In the genomic region with DNA sequence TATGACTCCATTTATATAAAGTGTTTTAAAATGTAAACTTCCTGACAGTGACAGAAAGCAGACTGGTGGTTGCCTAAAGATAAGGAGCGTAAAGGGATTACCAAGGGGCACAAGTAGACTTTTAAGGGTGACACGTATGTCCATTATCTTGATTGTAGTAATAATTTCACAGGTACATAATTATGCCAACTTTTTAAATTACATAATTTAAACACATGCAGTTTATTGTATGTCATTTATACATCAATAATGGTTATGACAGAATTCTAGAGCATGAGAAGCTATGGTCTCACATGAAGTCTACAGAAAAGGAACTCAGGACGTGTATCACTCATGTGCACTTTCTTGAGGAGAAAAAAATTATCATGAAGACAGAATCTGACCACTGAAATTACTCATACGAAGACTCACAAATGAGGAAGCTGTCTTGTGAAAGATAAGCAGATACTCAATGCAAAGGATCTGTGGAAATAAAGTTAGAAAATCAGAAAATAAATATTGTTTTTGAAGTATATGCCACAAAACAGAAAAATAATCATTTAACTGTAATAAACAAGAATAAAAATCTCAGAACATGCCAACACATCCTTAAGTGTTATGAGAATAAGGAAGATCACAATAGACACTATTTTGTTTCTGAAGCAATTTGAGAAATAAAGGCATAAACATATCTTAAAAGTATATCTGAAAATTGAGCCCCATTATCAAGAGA, we compare ENCODE assay signal across 1 cellular context.
A peak's percentile ranks its signal among the peaks of the same experiment; 100 is the strongest.
TF ChIP-seq lines count a peak whose summit lies in the region.

No MANE protein-coding gene starts in this region.

TF ChIP-seq in GM12878, 131 proteins besides CTCF, POLR2A, EP300 and RAD21 (continued from another document):
- TF ChIP-seq, protein P1, sequence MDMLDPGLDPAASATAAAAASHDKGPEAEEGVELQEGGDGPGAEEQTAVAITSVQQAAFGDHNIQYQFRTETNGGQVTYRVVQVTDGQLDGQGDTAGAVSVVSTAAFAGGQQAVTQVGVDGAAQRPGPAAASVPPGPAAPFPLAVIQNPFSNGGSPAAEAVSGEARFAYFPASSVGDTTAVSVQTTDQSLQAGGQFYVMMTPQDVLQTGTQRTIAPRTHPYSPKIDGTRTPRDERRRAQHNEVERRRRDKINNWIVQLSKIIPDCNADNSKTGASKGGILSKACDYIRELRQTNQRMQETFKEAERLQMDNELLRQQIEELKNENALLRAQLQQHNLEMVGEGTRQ (IDR thresholded peaks at IDR 0.05; ENCODE audit: borderline replicate concordance, low read depth, low read length) = no peak
- TF ChIP-seq POLR2AphosphoS2 (IDR thresholded peaks at IDR 0.05; ENCODE audit: low read depth, low read length) = no peak
- TF ChIP-seq ZBED1 (IDR thresholded peaks at IDR 0.05; ENCODE audit: borderline replicate concordance) = no peak
- peak; percentile 57 for TF ChIP-seq ATF7 (IDR thresholded peaks at IDR 0.05; ENCODE audit: low read depth)
- TF ChIP-seq, protein P2, sequence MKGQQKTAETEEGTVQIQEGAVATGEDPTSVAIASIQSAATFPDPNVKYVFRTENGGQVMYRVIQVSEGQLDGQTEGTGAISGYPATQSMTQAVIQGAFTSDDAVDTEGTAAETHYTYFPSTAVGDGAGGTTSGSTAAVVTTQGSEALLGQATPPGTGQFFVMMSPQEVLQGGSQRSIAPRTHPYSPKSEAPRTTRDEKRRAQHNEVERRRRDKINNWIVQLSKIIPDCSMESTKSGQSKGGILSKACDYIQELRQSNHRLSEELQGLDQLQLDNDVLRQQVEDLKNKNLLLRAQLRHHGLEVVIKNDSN (IDR thresholded peaks at IDR 0.05; ENCODE audit: borderline replicate concordance, extremely low read length, insufficient read depth, low read depth, low read length) = no peak
- TF ChIP-seq NRF1 (conservative IDR thresholded peaks at IDR 0.05; ENCODE audit: low read depth, low read length) = no peak
- TF ChIP-seq SPI1 (IDR thresholded peaks at IDR 0.05; ENCODE audit: borderline replicate concordance, insufficient read depth, low read depth, low read length) = peak; percentile 74; the same call in 1 of the 2 replicates
- no peak for TF ChIP-seq GABPA (IDR thresholded peaks at IDR 0.05; ENCODE audit: low read depth)
- TF ChIP-seq, protein P3, sequence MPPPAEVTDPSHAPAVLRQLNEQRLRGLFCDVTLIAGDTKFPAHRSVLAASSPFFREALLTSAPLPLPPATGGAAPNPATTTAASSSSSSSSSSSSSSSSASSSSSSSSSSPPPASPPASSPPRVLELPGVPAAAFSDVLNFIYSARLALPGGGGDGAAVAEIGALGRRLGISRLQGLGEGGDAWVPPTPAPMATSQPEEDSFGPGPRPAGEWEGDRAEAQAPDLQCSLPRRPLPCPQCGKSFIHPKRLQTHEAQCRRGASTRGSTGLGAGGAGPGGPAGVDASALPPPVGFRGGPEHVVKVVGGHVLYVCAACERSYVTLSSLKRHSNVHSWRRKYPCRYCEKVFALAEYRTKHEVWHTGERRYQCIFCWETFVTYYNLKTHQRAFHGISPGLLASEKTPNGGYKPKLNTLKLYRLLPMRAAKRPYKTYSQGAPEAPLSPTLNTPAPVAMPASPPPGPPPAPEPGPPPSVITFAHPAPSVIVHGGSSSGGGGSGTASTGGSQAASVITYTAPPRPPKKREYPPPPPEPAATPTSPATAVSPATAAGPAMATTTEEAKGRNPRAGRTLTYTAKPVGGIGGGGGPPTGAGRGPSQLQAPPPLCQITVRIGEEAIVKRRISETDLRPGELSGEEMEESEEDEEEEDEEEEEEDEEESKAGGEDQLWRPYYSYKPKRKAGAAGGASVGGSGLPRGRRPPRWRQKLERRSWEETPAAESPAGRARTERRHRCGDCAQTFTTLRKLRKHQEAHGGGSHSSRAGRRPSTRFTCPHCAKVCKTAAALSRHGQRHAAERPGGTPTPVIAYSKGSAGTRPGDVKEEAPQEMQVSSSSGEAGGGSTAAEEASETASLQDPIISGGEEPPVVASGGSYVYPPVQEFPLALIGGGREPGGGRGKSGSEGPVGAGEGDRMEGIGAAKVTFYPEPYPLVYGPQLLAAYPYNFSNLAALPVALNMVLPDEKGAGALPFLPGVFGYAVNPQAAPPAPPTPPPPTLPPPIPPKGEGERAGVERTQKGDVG (CRISPR knock-in tag; IDR thresholded peaks at IDR 0.05) = no peak
- no peak for TF ChIP-seq IKZF1 (conservative IDR thresholded peaks at IDR 0.05)
- TF ChIP-seq MTA2 (IDR thresholded peaks at IDR 0.05; ENCODE audit: low read depth) = peak; percentile 53
- peak; percentile 82 for TF ChIP-seq ZNF384 (IDR thresholded peaks at IDR 0.05; ENCODE audit: borderline replicate concordance, low read depth, low read length)
